ENCODE assay signal across 8 cellular contexts in genomic region chr1:20717452-20718342, GRCh38. TPM values are rescaled to one million over a fixed set of nuclear protein-coding genes. Genes with fewer than 3 reads are reported as not detected.
DNase-seq lines count a peak whose midpoint lies in the region; ATAC-seq and TF ChIP-seq lines count a peak whose summit lies in the region.

TSS of gene KIF17 (minus strand) at chr1:20718007. CDS start at chr1:20717706, 301 bp downstream.

- peak within 1 kb of the TSS; percentile 46 for H3K4me3 ChIP-seq in kidney epithelial cell (ENCODE audit: low read depth, low read length)

- no peak for TF ChIP-seq CTCF in kidney epithelial cell (IDR thresholded peaks at IDR 0.05; ENCODE audit: insufficient read depth, low read length, poor library complexity, severe bottlenecking)

- DNase-seq in ELF-1 (ENCODE audit: low read depth, low spot score) (peak; percentile 66), MV-4-11 (lab: John Stamatoyannopoulos, UW) (peak; percentile 42), cerebellum (ENCODE audit: low spot score) (peak; percentile 68), kidney epithelial cell (ENCODE audit: low read depth) (peak; percentile 38)
- peak; percentile 66 for DNase-seq in activated CD4-positive, CD25-positive, alpha-beta regulatory T cell treated with anti-CD3 and anti-CD28 coated beads, Interleukin-2, amount 50 U/mL, for 72 hours
- peak; percentile 43 to 61 for DNase-seq in stimulated activated CD4-positive, alpha-beta T cell treated with anti-CD3 and anti-CD28 coated beads, Interleukin-1b, Interleukin-23, amount 100 ng/mL, for 4 hours (ENCODE audit: low read depth in 2 of 2)

- H3K27me3 ChIP-seq in kidney epithelial cell (ENCODE audit: control insufficient read depth, insufficient read depth, low read length): no peaks in the 10 kb centered on the region

- ATAC-seq in HG02678 (IDR thresholded peaks at IDR 0.05; ENCODE audit: unreplicated experiment): no peak
- no peak for ATAC-seq in GM21737 (IDR thresholded peaks at IDR 0.05; ENCODE audit: unreplicated experiment)

- no peaks in the 10 kb centered on the region for H3K36me3 ChIP-seq in kidney epithelial cell (ENCODE audit: control insufficient read depth, insufficient read depth, low read length)

RNA-seq across cellular contexts. Expression of gene KIF17, which starts in this region (rescaled TPM):
- total RNA-seq in cerebellum (1.5 TPM), kidney epithelial cell (1.3 and 1.6 TPM in 2 replicates)
